ENCODE assay signal across 16 cellular contexts in genomic region chr18:7545734-7546133, GRCh38. TPM values are rescaled to one million over a fixed set of nuclear protein-coding genes. Genes with fewer than 3 reads are reported as not detected.
DNase-seq lines count a peak whose midpoint lies in the region; ATAC-seq, FAIRE-seq and TF ChIP-seq lines count a peak whose summit lies in the region.
"Had no signal": no experiment of that assay in that cellular context is flagged by ENCODE, and none has a peak within 500 bp of the region (broad histone marks: within the 10 kb centered on the region; RNA-seq: fewer than 3 reads in every experiment).

No MANE protein-coding gene starts in this region.

- no peaks in the 10 kb centered on the region for H4K20me1 ChIP-seq in HepG2 (ENCODE audit: insufficient read depth, low read length)

- H3K4me2 ChIP-seq in HepG2 (ENCODE audit: low read depth, low read length) = no peak overlapping the region
- H3K4me2 ChIP-seq: A549 had no signal

- H3K79me2 ChIP-seq in HepG2 (ENCODE audit: insufficient read depth, low read length) = no peaks in the 10 kb centered on the region

- no peak overlapping the region for H2AFZ ChIP-seq in HepG2 (ENCODE audit: low read length)

- TF ChIP-seq POLR2A in HepG2 (IDR thresholded peaks at IDR 0.05; ENCODE audit: insufficient read depth in 1 of 2, low read depth in 2 of 2, low read length in 2 of 2) (no peak), right lobe of liver (IDR thresholded peaks at IDR 0.05) (no peak)

- TF ChIP-seq EP300 in HepG2 (IDR thresholded peaks at IDR 0.05; ENCODE audit: low read depth in 2 of 2, low read length in 2 of 2) (no peak), HepG2 (CRISPR knock-in tag; IDR thresholded peaks at IDR 0.05; ENCODE audit: borderline replicate concordance) (no peak)

- H3K4me3 ChIP-seq in HepG2 (replicated peaks in 1 of 3; ENCODE audit: insufficient read depth in 1 of 3, low read depth in 2 of 3, low read length in 3 of 3) (no peak overlapping the region), right lobe of liver (no peak overlapping the region), choroid plexus epithelial cell (ENCODE audit: low read depth, low read length) (no peak overlapping the region), fibroblast of villous mesenchyme (ENCODE audit: low read depth, low read length) (no peak overlapping the region)
- H3K4me3 ChIP-seq: A549 had no signal

- no peak overlapping the region for H3K9ac ChIP-seq in HepG2 (ENCODE audit: insufficient read depth, low read depth, low read length)

- FAIRE-seq in HepG2 (lab: Jason Lieb, UNC) = no peak
- FAIRE-seq: A549, GM12892 had no signal

- 4% methylated on average over 5 of the region's 5 CpGs for WGBS in HepG2 (ENCODE audit: low lambda C conversion rate)
- WGBS in right lobe of liver (ENCODE audit: insufficient coverage, low coverage, low lambda C conversion rate, missing lambda C conversion rate) = 52% methylated on average over 5 of the region's 5 CpGs

- H3K36me3 ChIP-seq in HepG2 (replicated peaks in 1 of 2; ENCODE audit: control insufficient read depth in 1 of 2, insufficient read depth in 2 of 2, low read length in 2 of 2) = no peaks in the 10 kb centered on the region
- no peaks in the 10 kb centered on the region for H3K36me3 ChIP-seq in right lobe of liver

- no TSS peak for BruUV-seq in HepG2 (replicated peaks; lab: Mats Ljungman, UMichigan)

- CTCF ChIA-PET in HepG2 (lab: Yijun Ruan, JAX; ENCODE audit: low intra/inter-chr PET ratio, low total read pairs) = no interaction called here

- ATAC-seq in HepG2 (no peak), right lobe of liver (no peak)
- ATAC-seq: A549 had no signal

- POLR2A ChIA-PET in HepG2 (lab: Yijun Ruan, JAX) = no interaction called here

- no peaks in the 10 kb centered on the region for H3K9me3 ChIP-seq in HepG2 (ENCODE audit: low read length)
- no peaks in the 10 kb centered on the region for H3K9me3 ChIP-seq in right lobe of liver
- H3K9me3 ChIP-seq: A549 had no signal

- H3K4me1 ChIP-seq in HepG2 (ENCODE audit: insufficient read depth, low read length) (no peaks in the 10 kb centered on the region), right lobe of liver (no peaks in the 10 kb centered on the region)
- H3K4me1 ChIP-seq: A549 had no signal

- in situ Hi-C loops in HepG2 (cut with HindIII; ENCODE audit: extremely low pct_ligation_motif_present, low pct_unique_long_range_greater_than_20kb) = no loop called here

- H3K27ac ChIP-seq in HepG2 (ENCODE audit: extremely low read length, insufficient read depth, low read length) (no peak overlapping the region), right lobe of liver (no peak overlapping the region)
- H3K27ac ChIP-seq: A549 had no signal

- TF ChIP-seq RAD21 in HepG2 (CRISPR knock-in tag; IDR thresholded peaks at IDR 0.05) = no peak

- no peak for TF ChIP-seq CTCF in HepG2 (CRISPR knock-in tag; IDR thresholded peaks at IDR 0.05)
- no peak for TF ChIP-seq CTCF in right lobe of liver (IDR thresholded peaks at IDR 0.05)
- TF ChIP-seq CTCF in choroid plexus epithelial cell (conservative IDR thresholded peaks at IDR 0.05; ENCODE audit: low read depth, low read length) = no peak
- TF ChIP-seq CTCF in fibroblast of villous mesenchyme (IDR thresholded peaks at IDR 0.05; ENCODE audit: insufficient read depth, low read depth, low read length) = no peak

- H3K27me3 ChIP-seq in HepG2 (ENCODE audit: control insufficient read depth in 1 of 2, insufficient read depth in 2 of 2, low read length in 2 of 2) = no peaks in the 10 kb centered on the region
- no peaks in the 10 kb centered on the region for H3K27me3 ChIP-seq in right lobe of liver

- intact Hi-C loops in HepG2 (cut with micrococcal nuclease; ENCODE audit: unreplicated experiment) (no loop called here), right lobe of liver (cut with DNase I) (no loop called here)

- DNase-seq in HepG2 (ENCODE audit: low spot score) (no peak), right lobe of liver (no peak), choroid plexus epithelial cell (ENCODE audit: low read depth) (peak; percentile 81), fibroblast of villous mesenchyme (ENCODE audit: low read depth) (peak; percentile 63), middle frontal gyrus (ENCODE audit: extremely low spot score, low spot score) (no peak), DMS153 treated with DMSO at 0.1 percent for 48 hours (lab: John Stamatoyannopoulos, UW; ENCODE audit: unreplicated experiment) (no peak)
- no peak for DNase-seq in activated naive CD4-positive, alpha-beta T cell treated with Interleukin-2 at 50 U/mL for 16 hours
- DNase-seq: C1 segment of cervical spinal cord; GF-D8; NCI-H187; NCI-H345; NCI-H526 treated with DMSO at 0.1 percent for 48 hours; NK-92 treated with Interleukin-12 subunit alpha and Interleukin-12 subunit beta, amount 100 ng/mL, for 24 hours; OCI-M1 had no signal

TF ChIP-seq in HepG2, 621 proteins besides CTCF, POLR2A, EP300 and RAD21:
- TF ChIP-seq ZNF280D (CRISPR knock-in tag; IDR thresholded peaks at IDR 0.05) = no peak
- TF ChIP-seq ATF7 (IDR thresholded peaks at IDR 0.05) = peak; percentile 63
- TF ChIP-seq ATF7 (CRISPR knock-in tag; IDR thresholded peaks at IDR 0.05) = no peak

RNA-seq across cellular contexts. Expression of gene PTPRM, which starts 21.4 kb away (rescaled TPM):
- total RNA-seq in HepG2 (2016; rRNA removed; fragmentation: Illumina TruSeq; extraction: Trizol) (6.5 and 12.6 TPM in 2 replicates), right lobe of liver (10 to 100 TPM; 15.1 to 45.7 (median 26.5) TPM), fibroblast of villous mesenchyme (48.6 and 56.1 TPM in 2 replicates)
- 9.3 and 11.1 TPM in 2 replicates for total RNA-seq in HepG2 (2016; cell fraction: cytosol; rRNA removed; fragmentation: Illumina TruSeq; extraction: Trizol; ENCODE audit: low read depth)
- total RNA-seq in HepG2 (2016; cell fraction: insoluble cytoplasmic fraction; rRNA removed; fragmentation: Illumina TruSeq; extraction: Trizol) = 5.1 and 13.5 TPM in 2 replicates
- 4.9 and 6.3 TPM in 2 replicates for total RNA-seq in HepG2 (2016; cell fraction: membrane; rRNA removed; fragmentation: Illumina TruSeq; extraction: Trizol)
- total RNA-seq in HepG2 (2016; cell fraction: nucleus; rRNA removed; fragmentation: Illumina TruSeq; extraction: Trizol) = 30.4 and 32.6 TPM in 2 replicates
- polyA plus RNA-seq in HepG2 (2011; rRNA removed) = 97.3 and 108 TPM in 2 replicates
- polyA plus RNA-seq in HepG2 (2011; cell fraction: cytosol; rRNA removed) = 55.8 and 58.3 TPM in 2 replicates
- 337 and 404 TPM in 2 replicates for polyA plus RNA-seq in HepG2 (2011; cell fraction: nucleus; rRNA removed)
- 24.9 and 30.6 TPM in 2 replicates for polyA plus RNA-seq in HepG2 (2012)
- 0.53 and 0.66 TPM in 2 replicates for polyA plus RNA-seq in HepG2 (2016; cell fraction: cytosol; fragmentation: Illumina TruSeq; extraction: Trizol; ENCODE audit: low read depth)
- polyA plus RNA-seq in HepG2 (2016; cell fraction: insoluble cytoplasmic fraction; fragmentation: Illumina TruSeq; extraction: Trizol; ENCODE audit: low read depth) = 6.8 and 6.9 TPM in 2 replicates
- polyA plus RNA-seq in HepG2 (2016; cell fraction: membrane; fragmentation: Illumina TruSeq; extraction: Trizol; ENCODE audit: low read depth) = 2.4 and 2.8 TPM in 2 replicates
- 39.2 and 53.1 TPM in 2 replicates for polyA plus RNA-seq in HepG2 (2016; cell fraction: nucleus; fragmentation: Illumina TruSeq; extraction: Trizol; ENCODE audit: insufficient read depth, low read depth)
- 49.0 and 70.1 TPM in 2 replicates for polyA minus RNA-seq in HepG2 (2011; rRNA and poly(A)+ RNA removed; ENCODE audit: low replicate concordance)
- polyA minus RNA-seq in HepG2 (2011; cell fraction: cytosol; rRNA and poly(A)+ RNA removed) = 21.5 and 29.5 TPM in 2 replicates
- polyA minus RNA-seq in HepG2 (2011; cell fraction: nucleus; rRNA and poly(A)+ RNA removed) = 292 and 299 TPM in 2 replicates

Comparison
In these comparisons a context has a peak if more than half of its experiments do, and no peak if none do; other contexts are left out.
1. DNase-seq: peak in choroid plexus epithelial cell (single experiment) and fibroblast of villous mesenchyme (single experiment); none in HepG2 (single experiment), right lobe of liver (0 of 3), activated naive CD4-positive, alpha-beta T cell treated with Interleukin-2 at 50 U/mL for 16 hours (single experiment), middle frontal gyrus (single experiment) and DMS153 treated with DMSO at 0.1 percent for 48 hours (single experiment).